33 cellular contexts compared by ENCODE assay signal in genomic region chr15:65105038-65105437, GRCh38. TPM values are rescaled to one million over a fixed set of nuclear protein-coding genes. Genes with fewer than 3 reads are reported as not detected.
"Had no signal": no experiment of that assay in that cellular context is flagged by ENCODE, and none has a peak within 500 bp of the region (broad histone marks: within the 10 kb centered on the region; RNA-seq: fewer than 3 reads in every experiment).

No MANE protein-coding gene starts in this region.

- H3K27me3 ChIP-seq: dorsolateral prefrontal cortex, esophagus squamous epithelium, gastrocnemius medialis, heart right ventricle, left lung had no signal

- H3K9me3 ChIP-seq: esophagus squamous epithelium, gastrocnemius medialis, heart right ventricle, left lung, lower lobe of right lung had no signal

- DNase-seq: dermis blood vessel endothelial cell; dorsolateral prefrontal cortex; effector CD4-positive, alpha-beta T cell; effector memory CD4-positive, alpha-beta T cell; erythroblast; esophagus squamous epithelium; foreskin fibroblast; foreskin melanocyte; gastrocnemius medialis; glutamatergic neuron; head of caudate nucleus; heart right ventricle; hippocampal formation; kidney; kidney glomerular epithelial cell; left colon; left lung; left ventricle myocardium superior; lower lobe of right lung; mesenchymal stem cell; midbrain; naive thymus-derived CD4-positive, alpha-beta T cell had no signal

- H3K4me1 ChIP-seq: gastrocnemius medialis, left lung, lower lobe of right lung had no signal

- H3K27ac ChIP-seq: coronary artery, dorsolateral prefrontal cortex, epithelial cell of prostate, esophagus squamous epithelium, gastrocnemius medialis, heart right ventricle, left lung, lower lobe of right lung had no signal

- H3K4me3 ChIP-seq: coronary artery, dorsolateral prefrontal cortex, esophagus squamous epithelium, gastrocnemius medialis, heart right ventricle, left lung, lower lobe of right lung had no signal

- FAIRE-seq: colon, endometrium, islet of Langerhans, kidney had no signal

- ATAC-seq: esophagus mucosa; gastrocnemius medialis; heart right ventricle; left colon; left lung; left ventricle myocardium superior; lower lobe of right lung; naive thymus-derived CD4-positive, alpha-beta T cell had no signal

RNA-seq across cellular contexts. Expression of gene KBTBD13, which starts 28.5 kb away (rescaled TPM):
- total RNA-seq: dermis blood vessel endothelial cell; esophagus mucosa; esophagus squamous epithelium; glomerular endothelial cell; lower leg skin; lower lobe of right lung; lung microvascular endothelial cell; mucosa of gallbladder; naive thymus-derived CD4-positive, alpha-beta T cell had no signal
- polyA plus RNA-seq: naive thymus-derived CD4-positive, alpha-beta T cell had no signal

RNA-seq across cellular contexts. Expression of gene RASL12, which starts 37.2 kb away (rescaled TPM):
- total RNA-seq: dermis blood vessel endothelial cell; glomerular endothelial cell; lung microvascular endothelial cell; mononuclear cell; naive thymus-derived CD4-positive, alpha-beta T cell had no signal
- polyA plus RNA-seq: naive thymus-derived CD4-positive, alpha-beta T cell had no signal

RNA-seq across cellular contexts. Expression of gene SLC51B, which starts 59.9 kb away (rescaled TPM):
- total RNA-seq: dermis blood vessel endothelial cell; dorsolateral prefrontal cortex; esophagus mucosa; esophagus squamous epithelium; gastrocnemius medialis; glomerular endothelial cell; heart right ventricle; left ventricle myocardium superior; lung microvascular endothelial cell; naive thymus-derived CD4-positive, alpha-beta T cell had no signal
- polyA plus RNA-seq: naive thymus-derived CD4-positive, alpha-beta T cell had no signal
